10 cellular contexts compared by ENCODE assay signal in genomic region chr10:117830832-117831231, GRCh38.
DNase-seq lines count a peak whose midpoint lies in the region; ATAC-seq and TF ChIP-seq lines count a peak whose summit lies in the region.
"Had no signal": no experiment of that assay in that cellular context is flagged by ENCODE, and none has a peak within 500 bp of the region (broad histone marks: within the 10 kb centered on the region; RNA-seq: fewer than 3 reads in every experiment).

No MANE protein-coding gene starts in this region.

- DNase-seq in GM13976 (ENCODE audit: low spot score) (peak; percentile 21), GM10248 (ENCODE audit: extremely low spot score) (no peak)
- peak in 4 of 10 donors; percentile 4 to 32 (median 18) for DNase-seq in naive thymus-derived CD8-positive, alpha-beta T cell
- DNase-seq: foreskin melanocyte, SK-N-SH had no signal

- H3K9ac ChIP-seq in HUES48 (ENCODE audit: low read depth, low read length), result no peak overlapping the region
- H3K9ac ChIP-seq: SK-N-SH had no signal

- no peaks in the 10 kb centered on the region for H3K9me3 Mint-ChIP-seq in activated T-helper 17 cell treated with anti-CD3 and anti-CD28 coated beads, Interleukin-2, amount 50 U/mL, for 72 hours
- peaks cover 0 to 9% (median 0%) of the 10 kb centered on the region in 9 donors for H3K9me3 Mint-ChIP-seq in naive thymus-derived CD8-positive, alpha-beta T cell

- TF ChIP-seq CTCF in GM13976 (IDR thresholded peaks at IDR 0.05; ENCODE audit: borderline replicate concordance, control extremely low read depth, extremely low read depth, insufficient read depth, missing control alignments) (no peak), GM10248 (IDR thresholded peaks at IDR 0.05; ENCODE audit: control extremely low read depth, extremely low read depth, low read depth, missing control alignments) (no peak)

- no peaks in the 10 kb centered on the region for H3K27me3 ChIP-seq in HUES48 (ENCODE audit: control insufficient read depth, insufficient read depth, low read length)

- H3K4me3 ChIP-seq in HUES48 (ENCODE audit: low read depth, low read length), result no peak overlapping the region

- H3K4me3 Mint-ChIP-seq in activated T-helper 17 cell treated with anti-CD3 and anti-CD28 coated beads, Interleukin-2, amount 50 U/mL, for 72 hours, result peak overlapping the region; percentile 63
- peak overlapping the region; percentile 60 to 82 (median 78) for H3K4me3 Mint-ChIP-seq in naive thymus-derived CD8-positive, alpha-beta T cell

- H3K4me1 ChIP-seq in HUES48 (ENCODE audit: control insufficient read depth, insufficient read depth, low read length), result peaks cover 28% of the 10 kb centered on the region

- ATAC-seq in activated T-helper 17 cell treated with anti-CD3 and anti-CD28 coated beads, Interleukin-2, amount 50 U/mL, for 72 hours (replicated peaks), result peak; percentile 26
- ATAC-seq in naive thymus-derived CD8-positive, alpha-beta T cell, result peak; percentile 33 to 35
- ATAC-seq in GM18520 (IDR thresholded peaks at IDR 0.05; ENCODE audit: unreplicated experiment) (no peak), GM18873 (IDR thresholded peaks at IDR 0.05; ENCODE audit: low FRiP score, unreplicated experiment) (no peak), GM18517 (IDR thresholded peaks at IDR 0.05; ENCODE audit: unreplicated experiment) (no peak)

- CTCF ChIA-PET in GM10248 (lab: Yijun Ruan, JAX), result interaction anchor here (0.8 kb wide), 1 partner anchor 334 kb away, joined by 4 read pairs; no protein-coding TSS in a partner anchor

- in situ Hi-C loops in GM13976 (cut with MboI; ENCODE audit: low sequenced_read_pairs, unreplicated experiment), result no loop called here

- no peaks in the 10 kb centered on the region for H3K27me3 Mint-ChIP-seq in activated T-helper 17 cell treated with anti-CD3 and anti-CD28 coated beads, Interleukin-2, amount 50 U/mL, for 72 hours
- H3K27me3 Mint-ChIP-seq in naive thymus-derived CD8-positive, alpha-beta T cell, result peaks cover 0 to 2% (median 0%) of the 10 kb centered on the region in 5 donors

- H3K27ac ChIP-seq in HUES48 (ENCODE audit: low read depth, low read length), result peak overlapping the region; percentile 20

- H3K36me3 ChIP-seq in HUES48 (ENCODE audit: control insufficient read depth, insufficient read depth, low read length), result no peaks in the 10 kb centered on the region

- no peaks in the 10 kb centered on the region for H3K4me1 Mint-ChIP-seq in activated T-helper 17 cell treated with anti-CD3 and anti-CD28 coated beads, Interleukin-2, amount 50 U/mL, for 72 hours
- H3K4me1 Mint-ChIP-seq in naive thymus-derived CD8-positive, alpha-beta T cell, result peaks cover 4 to 13% (median 12%) of the 10 kb centered on the region in 4 donors

- POLR2A ChIA-PET in naive thymus-derived CD8-positive, alpha-beta T cell (lab: Charles Lee), result no interaction called here
- POLR2A ChIA-PET in GM10248 (lab: Yijun Ruan, JAX), result no interaction called here

- H3K9me3 ChIP-seq in HUES48 (ENCODE audit: control insufficient read depth, insufficient read depth, low read length), result no peaks in the 10 kb centered on the region
- H3K9me3 ChIP-seq: SK-N-SH had no signal

- H3K27ac Mint-ChIP-seq in activated T-helper 17 cell treated with anti-CD3 and anti-CD28 coated beads, Interleukin-2, amount 50 U/mL, for 72 hours, result peak overlapping the region; percentile 53
- peak overlapping the region in 9 of 10 donors; percentile 58 to 94 (median 86) for H3K27ac Mint-ChIP-seq in naive thymus-derived CD8-positive, alpha-beta T cell

- H3K36me3 Mint-ChIP-seq in activated T-helper 17 cell treated with anti-CD3 and anti-CD28 coated beads, Interleukin-2, amount 50 U/mL, for 72 hours (ENCODE audit: low read depth), result no peaks in the 10 kb centered on the region
- H3K36me3 Mint-ChIP-seq in naive thymus-derived CD8-positive, alpha-beta T cell, result no peaks in the 10 kb centered on the region

Comparison
In these comparisons a context has a peak if more than half of its experiments do, and no peak if none do; other contexts are left out.
1. ATAC-seq: peak in activated T-helper 17 cell treated with anti-CD3 and anti-CD28 coated beads, Interleukin-2, amount 50 U/mL, for 72 hours (single experiment) and naive thymus-derived CD8-positive, alpha-beta T cell (2 of 2); none in GM18520 (single experiment), GM18873 (single experiment) and GM18517 (single experiment).